Comparison of ENCODE assay signal across 25 cellular contexts in the genomic region with DNA sequence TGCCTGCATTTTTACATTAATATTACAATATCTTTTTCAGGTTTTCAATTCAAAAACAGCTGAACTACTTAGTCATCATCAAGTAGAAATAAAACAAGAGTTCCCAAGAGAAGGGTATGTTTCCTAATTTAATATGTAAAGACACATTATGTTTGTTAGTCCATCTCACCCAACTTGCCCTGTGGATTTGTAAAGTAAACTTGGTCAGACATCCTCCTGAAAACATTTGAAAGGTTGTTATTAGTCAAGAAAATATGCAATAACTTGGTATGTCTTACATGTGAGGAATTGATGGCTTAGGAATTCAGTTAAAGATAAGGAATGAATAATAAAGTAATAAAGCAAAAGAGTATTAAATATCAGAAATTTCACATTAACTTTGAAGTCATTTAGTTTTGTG.
"Had no signal": no experiment of that assay in that cellular context is flagged by ENCODE, and none has a peak within 500 bp of the region (broad histone marks: within the 10 kb centered on the region; RNA-seq: fewer than 3 reads in every experiment).

No MANE protein-coding gene starts in this region.

- DNase-seq: dermis blood vessel endothelial cell; effector memory CD4-positive, alpha-beta T cell; hypothalamus; immature natural killer cell; kidney; mesenchymal stem cell; midbrain; naive thymus-derived CD4-positive, alpha-beta T cell; posterior cingulate gyrus; psoas muscle; right cardiac atrium; sigmoid colon; stimulated activated CD4-positive, alpha-beta T cell treated with anti-CD3 and anti-CD28 coated beads, Interleukin-15, amount 100 ng/mL, for 24 hours; stimulated activated CD4-positive, alpha-beta T cell treated with anti-CD3 and anti-CD28 coated beads, Interleukin-2, amount 100 ng/mL, for 48 hours; stimulated activated naive B cell treated with anti-CD40 and anti-IgM and Interleukin-4, amounts not matched to agents 10 μg/mL and 1 μg/mL and 100 μg/mL, for 72 hours; upper lobe of left lung had no signal

- H2AFZ ChIP-seq: neural progenitor cell had no signal

- H3K4me3 ChIP-seq: coronary artery, esophagus muscularis mucosa, neural progenitor cell, psoas muscle, sigmoid colon, skin epidermis, thoracic aorta, tibial nerve, upper lobe of left lung had no signal

- H3K4me1 ChIP-seq: esophagus muscularis mucosa, neural progenitor cell, psoas muscle, sigmoid colon, tibial nerve, upper lobe of left lung had no signal

- H3K9ac ChIP-seq: neural progenitor cell had no signal

- H3K36me3 ChIP-seq: neural progenitor cell, sigmoid colon, thoracic aorta, upper lobe of left lung had no signal

- H3K9me3 ChIP-seq: esophagus muscularis mucosa, psoas muscle, sigmoid colon, thoracic aorta, tibial nerve, upper lobe of left lung had no signal

- H3K27ac ChIP-seq: coronary artery, esophagus muscularis mucosa, neural progenitor cell, psoas muscle, sigmoid colon, skin epidermis, thoracic aorta, tibial nerve, upper lobe of left lung had no signal

- FAIRE-seq: endothelial cell of umbilical vein, urothelium cell line had no signal

- H3K27me3 ChIP-seq: esophagus muscularis mucosa, neural progenitor cell, sigmoid colon, tibial nerve, upper lobe of left lung had no signal

- ATAC-seq: left lobe of liver; naive thymus-derived CD4-positive, alpha-beta T cell; psoas muscle; right cardiac atrium; stimulated activated naive B cell treated with anti-CD40 and anti-IgM and Interleukin-4, amounts not matched to agents 10 μg/mL and 1 μg/mL and 100 μg/mL, for 72 hours had no signal

- H3K4me2 ChIP-seq: neural progenitor cell had no signal
